23 cellular contexts compared by ENCODE assay signal in genomic region chr1:222331765-222332164, GRCh38.
"Had no signal": no experiment of that assay in that cellular context is flagged by ENCODE, and none has a peak within 500 bp of the region (broad histone marks: within the 10 kb centered on the region; RNA-seq: fewer than 3 reads in every experiment).

No MANE protein-coding gene starts in this region.

- H3K36me3 ChIP-seq: adrenal gland, breast epithelium, heart left ventricle, left lung, suprapubic skin had no signal

- H3K4me3 Mint-ChIP-seq: activated B cell treated with CpG ODN at 0.5 μM for 24 hours; activated CD8-positive, alpha-beta T cell treated with anti-CD3 and anti-CD28 coated beads for 36 hours; activated naive CD4-positive, alpha-beta T cell treated with anti-CD3 and anti-CD28 coated beads, Interleukin-2, amount 50 U/mL, for 24 hours; activated T-cell treated with anti-CD3 and anti-CD28 coated beads, Interleukin-2, amount 50 U/mL, for 4 hours; dendritic cell treated with granulocyte-macrophage colony-stimulating factor and Interleukin-4, amounts not matched to agents 40 ng/mL and 50 ng/mL, for 4 days; naive thymus-derived CD8-positive, alpha-beta T cell; stimulated activated naive CD8-positive, alpha-beta T cell treated with anti-CD3 and anti-CD28 coated beads, Interleukin-15, Interleukin-2, amounts not matched to agents 100 ng/mL and 50 ng/mL, for 24 hours; T-helper 2 cell treated with Interferon-gamma antibody and Interleukin-4, amounts not matched to agents 5 μg/mL and 100 μg/mL, for 36 hours had no signal

- H3K36me3 Mint-ChIP-seq: activated naive CD4-positive, alpha-beta T cell treated with anti-CD3 and anti-CD28 coated beads, Interleukin-2, amount 50 U/mL, for 24 hours; naive thymus-derived CD8-positive, alpha-beta T cell had no signal

- H3K4me1 ChIP-seq: adrenal gland, breast epithelium, heart left ventricle, left lung, suprapubic skin had no signal

- H3K9me3 ChIP-seq: adrenal gland, breast epithelium, left lung, mucosa of descending colon, suprapubic skin had no signal

- H3K4me1 Mint-ChIP-seq: activated B cell treated with CpG ODN at 0.5 μM for 24 hours had no signal

- ATAC-seq: activated CD8-positive, alpha-beta T cell treated with anti-CD3 and anti-CD28 coated beads for 36 hours; activated T-cell treated with anti-CD3 and anti-CD28 coated beads, Interleukin-2, amount 50 U/mL, for 4 hours; heart left ventricle; left lung; mucosa of descending colon; naive thymus-derived CD8-positive, alpha-beta T cell had no signal

- H3K9me3 Mint-ChIP-seq: activated B cell treated with CpG ODN at 0.5 μM for 24 hours; activated CD8-positive, alpha-beta T cell treated with anti-CD3 and anti-CD28 coated beads for 36 hours; activated naive CD4-positive, alpha-beta T cell treated with anti-CD3 and anti-CD28 coated beads, Interleukin-2, amount 50 U/mL, for 24 hours; dendritic cell treated with granulocyte-macrophage colony-stimulating factor and Interleukin-4, amounts not matched to agents 40 ng/mL and 50 ng/mL, for 4 days; naive thymus-derived CD8-positive, alpha-beta T cell; stimulated activated naive CD8-positive, alpha-beta T cell treated with anti-CD3 and anti-CD28 coated beads, Interleukin-15, Interleukin-2, amounts not matched to agents 100 ng/mL and 50 ng/mL, for 24 hours; T-helper 2 cell treated with Interferon-gamma antibody and Interleukin-4, amounts not matched to agents 5 μg/mL and 100 μg/mL, for 36 hours had no signal

- H3K27ac Mint-ChIP-seq: activated B cell treated with CpG ODN at 0.5 μM for 24 hours; activated CD8-positive, alpha-beta T cell treated with anti-CD3 and anti-CD28 coated beads for 36 hours; activated naive CD4-positive, alpha-beta T cell treated with anti-CD3 and anti-CD28 coated beads, Interleukin-2, amount 50 U/mL, for 24 hours; dendritic cell treated with granulocyte-macrophage colony-stimulating factor and Interleukin-4, amounts not matched to agents 40 ng/mL and 50 ng/mL, for 4 days; naive thymus-derived CD8-positive, alpha-beta T cell; stimulated activated naive CD8-positive, alpha-beta T cell treated with anti-CD3 and anti-CD28 coated beads, Interleukin-15, Interleukin-2, amounts not matched to agents 100 ng/mL and 50 ng/mL, for 24 hours; T-helper 2 cell treated with Interferon-gamma antibody and Interleukin-4, amounts not matched to agents 5 μg/mL and 100 μg/mL, for 36 hours had no signal

- H3K4me3 ChIP-seq: adrenal gland, breast epithelium, heart left ventricle, left lung, mucosa of descending colon, suprapubic skin had no signal

- H3K27me3 Mint-ChIP-seq: activated CD8-positive, alpha-beta T cell treated with anti-CD3 and anti-CD28 coated beads for 36 hours; activated naive CD4-positive, alpha-beta T cell treated with anti-CD3 and anti-CD28 coated beads, Interleukin-2, amount 50 U/mL, for 24 hours; dendritic cell treated with granulocyte-macrophage colony-stimulating factor and Interleukin-4, amounts not matched to agents 40 ng/mL and 50 ng/mL, for 4 days; naive thymus-derived CD8-positive, alpha-beta T cell; stimulated activated naive CD8-positive, alpha-beta T cell treated with anti-CD3 and anti-CD28 coated beads, Interleukin-15, Interleukin-2, amounts not matched to agents 100 ng/mL and 50 ng/mL, for 24 hours had no signal

- FAIRE-seq: frontal cortex, islet of Langerhans had no signal

- DNase-seq: activated B cell treated with CpG ODN at 0.5 μM for 24 hours; activated CD4-positive, alpha-beta T cell treated with anti-CD3 and anti-CD28 coated beads for 48 hours; activated CD8-positive, alpha-beta T cell treated with anti-CD3 and anti-CD28 coated beads for 36 hours; activated effector memory CD4-positive, alpha-beta T cell treated with Interleukin-2 at 50 U/mL for 16 hours; activated T-cell treated with anti-CD3 and anti-CD28 coated beads, Interleukin-2, amount 50 U/mL, for 4 hours; adrenal gland; effector memory CD4-positive, alpha-beta T cell; heart left ventricle; left lung; mucosa of descending colon; naive thymus-derived CD8-positive, alpha-beta T cell; posterior cingulate gyrus; retina; stimulated activated CD4-positive, alpha-beta T cell treated with anti-CD3 and anti-CD28 coated beads, Interleukin-4, amount 100 ng/mL, for 4 hours; SW 1271 had no signal

- H3K27me3 ChIP-seq: adrenal gland, breast epithelium, heart left ventricle, left lung, suprapubic skin had no signal

- H3K27ac ChIP-seq: adrenal gland, breast epithelium, heart left ventricle, left lung, suprapubic skin had no signal
